10 cellular contexts compared by ENCODE assay signal in the genomic region with DNA sequence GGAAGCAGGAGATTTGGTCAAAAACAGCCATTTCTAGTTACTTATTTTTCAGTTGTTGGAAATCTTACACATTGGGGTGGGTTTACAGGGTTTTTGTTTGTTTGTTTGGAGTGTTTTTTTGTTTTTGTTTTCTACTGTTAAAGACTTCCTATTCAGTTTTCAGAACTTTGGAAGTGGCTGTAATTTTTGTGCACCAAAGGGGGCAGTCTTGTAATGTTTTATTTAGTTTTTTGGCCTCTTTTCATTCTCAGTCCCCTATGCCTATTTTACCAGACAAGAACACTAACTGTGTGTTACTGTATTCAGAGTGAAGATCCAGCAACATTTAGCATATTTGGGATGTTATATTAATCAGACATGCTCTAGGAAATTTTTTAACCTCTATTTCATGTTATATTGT. TPM values are rescaled to one million over a fixed set of nuclear protein-coding genes. Genes with fewer than 3 reads are reported as not detected.
DNase-seq lines count a peak whose midpoint lies in the region; ATAC-seq and TF ChIP-seq lines count a peak whose summit lies in the region.
"Had no signal": no experiment of that assay in that cellular context is flagged by ENCODE, and none has a peak within 500 bp of the region (broad histone marks: within the 10 kb centered on the region; RNA-seq: fewer than 3 reads in every experiment).

No MANE protein-coding gene starts in this region.

- H3K36me3 Mint-ChIP-seq in activated CD4-positive, alpha-beta memory T cell treated with anti-CD3 and anti-CD28 coated beads, Interleukin-2, amount 10 ng/mL, durations not matched to agents 7 days and 5 days (ENCODE audit: low read depth), result no peaks in the 10 kb centered on the region
- H3K36me3 Mint-ChIP-seq: activated naive CD8-positive, alpha-beta T cell treated with anti-CD3 and anti-CD28 coated beads, Interleukin-2, amount 10 ng/mL, durations not matched to agents 7 days and 5 days; naive thymus-derived CD8-positive, alpha-beta T cell had no signal

- peaks cover 14% of the 10 kb centered on the region for H3K27me3 Mint-ChIP-seq in activated CD4-positive, alpha-beta memory T cell treated with anti-CD3 and anti-CD28 coated beads, Interleukin-2, amount 10 ng/mL, durations not matched to agents 7 days and 5 days

- H3K27ac ChIP-seq in OCI-LY1 (ENCODE audit: low read depth, low read length, poor library complexity, severe bottlenecking) (no peak overlapping the region), fibroblast of lung (ENCODE audit: insufficient read depth, low read length) (no peak overlapping the region), thyroid gland (no peak overlapping the region)

- H3K9me3 ChIP-seq in OCI-LY1 (ENCODE audit: low read length) (no peaks in the 10 kb centered on the region), fibroblast of lung (ENCODE audit: control insufficient read depth, insufficient read depth, low read depth, low read length) (no peaks in the 10 kb centered on the region), thyroid gland (no peaks in the 10 kb centered on the region)

- H3K27me3 ChIP-seq in OCI-LY1 (ENCODE audit: insufficient read depth, low read length) (peaks cover 14% of the 10 kb centered on the region; the same call in 1 of the 2 replicates), fibroblast of lung (ENCODE audit: control insufficient read depth, insufficient read depth, low read length) (peaks cover 17% of the 10 kb centered on the region), thyroid gland (no peaks in the 10 kb centered on the region)

- no peak for ATAC-seq in HG03045 (IDR thresholded peaks at IDR 0.05; ENCODE audit: unreplicated experiment)
- ATAC-seq: naive thymus-derived CD8-positive, alpha-beta T cell had no signal

- H3K27ac Mint-ChIP-seq in activated CD4-positive, alpha-beta memory T cell treated with anti-CD3 and anti-CD28 coated beads, Interleukin-2, amount 10 ng/mL, durations not matched to agents 7 days and 5 days, result no peak overlapping the region
- H3K27ac Mint-ChIP-seq: activated naive CD8-positive, alpha-beta T cell treated with anti-CD3 and anti-CD28 coated beads, Interleukin-2, amount 10 ng/mL, durations not matched to agents 7 days and 5 days; naive thymus-derived CD8-positive, alpha-beta T cell had no signal

- no peak overlapping the region for H3K4me3 Mint-ChIP-seq in activated CD4-positive, alpha-beta memory T cell treated with anti-CD3 and anti-CD28 coated beads, Interleukin-2, amount 10 ng/mL, durations not matched to agents 7 days and 5 days
- H3K4me3 Mint-ChIP-seq: activated naive CD8-positive, alpha-beta T cell treated with anti-CD3 and anti-CD28 coated beads, Interleukin-2, amount 10 ng/mL, durations not matched to agents 7 days and 5 days; naive thymus-derived CD8-positive, alpha-beta T cell had no signal

- intact Hi-C loops in thyroid gland (cut with DNase I), result no loop called here

- no peaks in the 10 kb centered on the region for H3K9me3 Mint-ChIP-seq in activated CD4-positive, alpha-beta memory T cell treated with anti-CD3 and anti-CD28 coated beads, Interleukin-2, amount 10 ng/mL, durations not matched to agents 7 days and 5 days
- H3K9me3 Mint-ChIP-seq: activated naive CD8-positive, alpha-beta T cell treated with anti-CD3 and anti-CD28 coated beads, Interleukin-2, amount 10 ng/mL, durations not matched to agents 7 days and 5 days; naive thymus-derived CD8-positive, alpha-beta T cell had no signal

- H3K4me3 ChIP-seq in OCI-LY1 (ENCODE audit: low read depth, low read length, poor library complexity, severe bottlenecking) (no peak overlapping the region), fibroblast of lung (replicated peaks in 1 of 4; ENCODE audit: control extremely low read depth in 1 of 4, insufficient read depth in 1 of 4, low read depth in 3 of 4, low read length in 4 of 4) (no peak overlapping the region), thyroid gland (replicated peaks in 1 of 3) (no peak overlapping the region)

- no peak overlapping the region for H3K4me2 ChIP-seq in OCI-LY1 (ENCODE audit: low read length)
- H3K4me2 ChIP-seq in fibroblast of lung (ENCODE audit: extremely low read depth, insufficient read depth, low read length), result no peak overlapping the region

- H3K4me1 ChIP-seq in OCI-LY1 (ENCODE audit: insufficient read depth, low read length, severe bottlenecking) (no peaks in the 10 kb centered on the region), fibroblast of lung (ENCODE audit: control insufficient read depth, extremely low read depth, insufficient read depth, low read length) (no peaks in the 10 kb centered on the region), thyroid gland (no peaks in the 10 kb centered on the region)

- H4K20me1 ChIP-seq in OCI-LY1 (ENCODE audit: insufficient read depth, low read length), result no peaks in the 10 kb centered on the region
- no peaks in the 10 kb centered on the region for H4K20me1 ChIP-seq in fibroblast of lung (ENCODE audit: control insufficient read depth, extremely low read depth, insufficient read depth, low read length)

- H3K9me2 ChIP-seq in OCI-LY1 (ENCODE audit: low read depth, low read length), result no peaks in the 10 kb centered on the region

- H3K9ac ChIP-seq in OCI-LY1 (ENCODE audit: low read length) (no peak overlapping the region), fibroblast of lung (ENCODE audit: insufficient read depth, low read length) (no peak overlapping the region)

- peak; percentile 15 for DNase-seq in NCI-H748 (lab: John Stamatoyannopoulos, UW; ENCODE audit: unreplicated experiment)
- no peak for DNase-seq in NCI-H748 treated with DMSO at 0.1 percent for 48 hours (lab: John Stamatoyannopoulos, UW)
- peak; percentile 19 to 62 for DNase-seq in fibroblast of lung (ENCODE audit: low read depth in 2 of 2)
- DNase-seq in thyroid gland, result no peak
- no peak for DNase-seq in central memory CD4-positive, alpha-beta T cell
- DNase-seq in activated CD4-positive, alpha-beta memory T cell treated with anti-CD3 and anti-CD28 coated beads, Interleukin-2, amount 10 ng/mL, durations not matched to agents 7 days and 5 days, result no peak
- DNase-seq: activated naive CD8-positive, alpha-beta T cell treated with anti-CD3 and anti-CD28 coated beads, Interleukin-2, amount 10 ng/mL, durations not matched to agents 7 days and 5 days had no signal

- CTCF ChIA-PET in activated CD4-positive, alpha-beta memory T cell treated with anti-CD3 and anti-CD28 coated beads, Interleukin-2, amount 10 ng/mL, durations not matched to agents 7 days and 5 days (lab: Charles Lee), result no interaction called here

- no peaks in the 10 kb centered on the region for H3K4me1 Mint-ChIP-seq in activated CD4-positive, alpha-beta memory T cell treated with anti-CD3 and anti-CD28 coated beads, Interleukin-2, amount 10 ng/mL, durations not matched to agents 7 days and 5 days
- H3K4me1 Mint-ChIP-seq: activated naive CD8-positive, alpha-beta T cell treated with anti-CD3 and anti-CD28 coated beads, Interleukin-2, amount 10 ng/mL, durations not matched to agents 7 days and 5 days; naive thymus-derived CD8-positive, alpha-beta T cell had no signal

- H3K79me2 ChIP-seq in OCI-LY1 (ENCODE audit: insufficient read depth, low read length) (no peaks in the 10 kb centered on the region), fibroblast of lung (ENCODE audit: control insufficient read depth, insufficient read depth, low read length) (no peaks in the 10 kb centered on the region)

- no peak for TF ChIP-seq POLR2A in thyroid gland (IDR thresholded peaks at IDR 0.05)

- no peaks in the 10 kb centered on the region for H3F3A ChIP-seq in OCI-LY1 (ENCODE audit: insufficient read depth, low read length)

- no peaks in the 10 kb centered on the region; the same call in 1 of the 2 replicates for H3K36me3 ChIP-seq in OCI-LY1 (ENCODE audit: insufficient read depth, low read length)
- H3K36me3 ChIP-seq in fibroblast of lung (ENCODE audit: control insufficient read depth, insufficient read depth, low read length), result no peaks in the 10 kb centered on the region
- H3K36me3 ChIP-seq in thyroid gland, result no peaks in the 10 kb centered on the region

- H2AFZ ChIP-seq in OCI-LY1 (ENCODE audit: low read length), result no peak overlapping the region
- H2AFZ ChIP-seq in fibroblast of lung (ENCODE audit: low read length), result no peak overlapping the region

- peak; percentile 44; the same call in 1 of the 2 replicates for TF ChIP-seq CTCF in OCI-LY1 (IDR thresholded peaks at IDR 0.05; ENCODE audit: low read length)
- TF ChIP-seq CTCF in fibroblast of lung (conservative IDR thresholded peaks at IDR 0.05 in 1 of 2, IDR thresholded peaks at IDR 0.05 in 1 of 2; ENCODE audit: low read depth in 1 of 2, low read length in 2 of 2), result peak; percentile 40 to 51
- peak in 5 of 6 experiments; percentile 12 to 59 (median 44) for TF ChIP-seq CTCF in thyroid gland (IDR thresholded peaks at IDR 0.05)

- POLR2A ChIA-PET in activated CD4-positive, alpha-beta memory T cell treated with anti-CD3 and anti-CD28 coated beads, Interleukin-2, amount 10 ng/mL, durations not matched to agents 7 days and 5 days (lab: Charles Lee), result no interaction called here

RNA-seq across cellular contexts. Expression of a gene that starts 20.6 kb away (rescaled TPM):
- total RNA-seq in fibroblast of lung (1.5 and 3.8 TPM in 2 replicates), thyroid gland (1 to 10 TPM in 2 of 4 donors, under 1 TPM in 2; 0.54 to 2.3 (median 1.5) TPM)
- polyA plus RNA-seq in fibroblast of lung, result 2.9 and 6.5 TPM in 2 replicates
- polyA plus RNA-seq in fibroblast of lung (2012), result 3.0 and 6.1 TPM in 2 replicates
- polyA minus RNA-seq in fibroblast of lung (ENCODE audit: low replicate concordance), result 1.1 TPM in 1 of 2 replicates, not detected in the other
- total RNA-seq in activated CD4-positive, alpha-beta memory T cell treated with anti-CD3 and anti-CD28 coated beads, Interleukin-2, amount 10 ng/mL, durations not matched to agents 7 days and 5 days, result not detected
- total RNA-seq: activated naive CD8-positive, alpha-beta T cell treated with anti-CD3 and anti-CD28 coated beads, Interleukin-2, amount 10 ng/mL, durations not matched to agents 7 days and 5 days; naive thymus-derived CD8-positive, alpha-beta T cell had no signal
- polyA plus RNA-seq: naive thymus-derived CD8-positive, alpha-beta T cell had no signal

RNA-seq across cellular contexts. Expression of a gene that starts 43.6 kb away (rescaled TPM):
- total RNA-seq in fibroblast of lung (4.4 and 6.4 TPM in 2 replicates), thyroid gland (10 to 100 TPM; 33.3 to 63.8 (median 50.9) TPM)
- 2.3 and 2.7 TPM in 2 replicates for polyA plus RNA-seq in fibroblast of lung
- 4.7 TPM in 2 replicates for polyA plus RNA-seq in fibroblast of lung (2012)
- 4.3 and 29.2 TPM in 2 replicates for polyA minus RNA-seq in fibroblast of lung (ENCODE audit: low replicate concordance)
- total RNA-seq in activated CD4-positive, alpha-beta memory T cell treated with anti-CD3 and anti-CD28 coated beads, Interleukin-2, amount 10 ng/mL, durations not matched to agents 7 days and 5 days, result under 1 TPM; 0.23 to 0.45 TPM

RNA-seq across cellular contexts. Expression of a gene that starts 46.0 kb away (rescaled TPM):
- total RNA-seq in fibroblast of lung (0.51 and 0.66 TPM in 2 replicates), thyroid gland (under 1 TPM in 1 of 4 donors, not detected in 3; 0.22 TPM)
- polyA plus RNA-seq in fibroblast of lung, result 0.06 and 0.38 TPM in 2 replicates
- 0.06 and 0.10 TPM in 2 replicates for polyA plus RNA-seq in fibroblast of lung (2012)
- polyA minus RNA-seq in fibroblast of lung (ENCODE audit: low replicate concordance), result 1.2 TPM in 1 of 2 replicates, not detected in the other
- total RNA-seq in activated CD4-positive, alpha-beta memory T cell treated with anti-CD3 and anti-CD28 coated beads, Interleukin-2, amount 10 ng/mL, durations not matched to agents 7 days and 5 days, result not detected
- polyA plus RNA-seq: naive thymus-derived CD8-positive, alpha-beta T cell had no signal

RNA-seq across cellular contexts. Expression of a gene that starts 46.1 kb away (rescaled TPM):
- total RNA-seq in fibroblast of lung (under 0.01 and 0.17 TPM in 2 replicates), thyroid gland (1 to 10 TPM in 1 of 4 donors, not detected in 3; 2.6 TPM)
- 0.10 TPM in 1 of 2 replicates, not detected in the other for polyA plus RNA-seq in fibroblast of lung
- 0.02 and 0.03 TPM in 2 replicates for polyA plus RNA-seq in fibroblast of lung (2012)
- not detected in 2 replicates for polyA minus RNA-seq in fibroblast of lung (ENCODE audit: low replicate concordance)
- total RNA-seq in activated CD4-positive, alpha-beta memory T cell treated with anti-CD3 and anti-CD28 coated beads, Interleukin-2, amount 10 ng/mL, durations not matched to agents 7 days and 5 days, result under 1 TPM; 0.20 to 0.48 TPM
- total RNA-seq: naive thymus-derived CD8-positive, alpha-beta T cell had no signal

RNA-seq across cellular contexts. Expression of a gene that starts 58.3 kb away (rescaled TPM):
- under 0.01 TPM in 1 of 2 replicates, not detected in the other for total RNA-seq in fibroblast of lung
- polyA plus RNA-seq in fibroblast of lung, result 0.09 and 0.15 TPM in 2 replicates
- polyA plus RNA-seq in fibroblast of lung (2012), result 0.14 and 0.26 TPM in 2 replicates
- not detected in 2 replicates for polyA minus RNA-seq in fibroblast of lung (ENCODE audit: low replicate concordance)
- total RNA-seq in thyroid gland, result 10 to 100 TPM in 2 of 4 donors, 1 to 10 TPM in 2; 4.6 to 11.9 (median 9.0) TPM
- not detected for total RNA-seq in activated CD4-positive, alpha-beta memory T cell treated with anti-CD3 and anti-CD28 coated beads, Interleukin-2, amount 10 ng/mL, durations not matched to agents 7 days and 5 days
- total RNA-seq: activated naive CD8-positive, alpha-beta T cell treated with anti-CD3 and anti-CD28 coated beads, Interleukin-2, amount 10 ng/mL, durations not matched to agents 7 days and 5 days; naive thymus-derived CD8-positive, alpha-beta T cell had no signal
- polyA plus RNA-seq: naive thymus-derived CD8-positive, alpha-beta T cell had no signal

Comparison
In these comparisons a context has a peak if more than half of its experiments do, and no peak if none do; other contexts are left out.
1. DNase-seq: peak in NCI-H748 (single experiment) and fibroblast of lung (2 of 2); none in NCI-H748 treated with DMSO at 0.1 percent for 48 hours (single experiment), thyroid gland (0 of 2), central memory CD4-positive, alpha-beta T cell (single experiment) and activated CD4-positive, alpha-beta memory T cell treated with anti-CD3 and anti-CD28 coated beads, Interleukin-2, amount 10 ng/mL, durations not matched to agents 7 days and 5 days (single experiment).
2. Peak in every context shown above with its lines, with median percentiles within 50 percentile points of each other: CTCF ChIP-seq.